ENCODE assay signal across 30 cellular contexts in the genomic region with DNA sequence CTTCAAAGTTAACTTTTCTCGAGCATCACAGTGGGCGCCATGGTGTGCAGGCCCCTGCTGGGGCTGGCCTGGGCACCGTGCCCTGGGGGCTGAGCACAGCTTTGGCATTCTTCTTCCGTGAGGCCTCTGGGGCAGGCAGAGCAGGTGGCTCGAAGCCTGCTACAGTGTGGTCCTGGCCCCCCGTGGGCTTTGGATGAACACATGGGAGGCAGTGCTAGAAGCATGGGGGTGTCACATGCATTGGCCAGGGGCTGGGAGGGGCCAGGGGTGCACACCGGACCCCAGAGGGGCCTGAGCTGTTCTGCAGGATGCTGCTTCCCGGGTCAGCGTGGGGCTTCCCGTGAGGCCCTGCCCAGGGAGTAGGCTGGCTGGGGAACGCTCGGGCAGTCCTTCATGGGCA. TPM values are rescaled to one million over a fixed set of nuclear protein-coding genes. Genes with fewer than 3 reads are reported as not detected.
"Had no signal": no experiment of that assay in that cellular context is flagged by ENCODE, and none has a peak within 500 bp of the region (broad histone marks: within the 10 kb centered on the region; RNA-seq: fewer than 3 reads in every experiment).

No MANE protein-coding gene starts in this region.

- ATAC-seq: activated CD8-positive, alpha-beta memory T cell treated with anti-CD3 and anti-CD28 coated beads, Interleukin-2, amount 10 ng/mL, durations not matched to agents 7 days and 5 days; Right ventricle myocardium inferior; SK-N-SH treated with all-trans-retinoic acid at 6 μM for 48 hours; T-cell; T-helper 17 cell had no signal

- DNase-seq: activated B cell treated with CpG ODN at 0.5 μM for 24 hours; activated CD4-positive, alpha-beta memory T cell treated with anti-CD3 and anti-CD28 coated beads, Interleukin-2, amount 10 ng/mL, durations not matched to agents 7 days and 5 days; activated CD4-positive, alpha-beta T cell treated with anti-CD3 and anti-CD28 coated beads for 1 hour; activated CD4-positive, alpha-beta T cell treated with anti-CD3 and anti-CD28 coated beads for 48 hours; activated CD8-positive, alpha-beta memory T cell treated with anti-CD3 and anti-CD28 coated beads for 24 hours; activated CD8-positive, alpha-beta memory T cell treated with anti-CD3 and anti-CD28 coated beads, Interleukin-2, amount 10 ng/mL, durations not matched to agents 7 days and 5 days; activated CD8-positive, alpha-beta memory T cell treated with anti-CD3 and anti-CD28 coated beads, Interleukin-2, amount 50 U/mL, for 48 hours; activated effector memory CD4-positive, alpha-beta T cell treated with Interleukin-2 at 50 U/mL for 16 hours; activated naive CD4-positive, alpha-beta T cell treated with anti-CD3 and anti-CD28 coated beads, Interleukin-2, amount 10 ng/mL, durations not matched to agents 7 days and 5 days; activated naive CD8-positive, alpha-beta T cell treated with anti-CD3 and anti-CD28 coated beads for 36 hours; activated T-cell treated with anti-CD3 and anti-CD28 coated beads, Interleukin-2, amount 50 U/mL, for 48 hours; amniotic stem cell; aorta; Karpas-422; NCI-H1105; NCI-H1417 treated with DMSO at 0.1 percent for 48 hours; NCI-H187 treated with DMSO at 0.1 percent for 48 hours; NCI-H2081 treated with DMSO at 0.1 percent for 48 hours; NCI-H226; NCI-H446 treated with DMSO at 0.1 percent for 48 hours; NCI-H524; PC-9; SIG-M5; T-cell; T-helper 17 cell had no signal

- H2AFZ ChIP-seq: PC-9 had no signal

- H3K4me2 ChIP-seq: PC-9 had no signal

- FAIRE-seq: RCC 7860 had no signal

- H3K27ac ChIP-seq: PC-9, RWPE1, VCaP had no signal

- H3K4me3 ChIP-seq: PC-9 had no signal

RNA-seq across cellular contexts. Expression of a gene that starts 12.1 kb away (rescaled TPM):
- polyA plus RNA-seq: aorta had no signal
